ENCODE assay signal across 17 cellular contexts in genomic region chr19:19710506-19710905, GRCh38. TPM values are rescaled to one million over a fixed set of nuclear protein-coding genes. Genes with fewer than 3 reads are reported as not detected.
DNase-seq lines count a peak whose midpoint lies in the region; ATAC-seq, FAIRE-seq and TF ChIP-seq lines count a peak whose summit lies in the region.
"Had no signal": no experiment of that assay in that cellular context is flagged by ENCODE, and none has a peak within 500 bp of the region (broad histone marks: within the 10 kb centered on the region; RNA-seq: fewer than 3 reads in every experiment).

No MANE protein-coding gene starts in this region.

- H3K4me3 ChIP-seq in HUES64 (ENCODE audit: low read length): peak overlapping the region; percentile 22; the same call in 1 of the 2 replicates
- no peak overlapping the region for H3K4me3 ChIP-seq in GM12878
- H3K4me3 ChIP-seq in muscle layer of duodenum (ENCODE audit: low read depth in 1 of 2, low read length in 2 of 2): peak overlapping the region; percentile 31 to 55
- no peak overlapping the region for H3K4me3 ChIP-seq in pancreas
- H3K4me3 ChIP-seq in Peyer's patch: no peak overlapping the region

- H3K9me3 ChIP-seq in HUES64 (ENCODE audit: insufficient read depth, low read depth, low read length): peaks cover 83% of the 10 kb centered on the region
- peaks cover 55% of the 10 kb centered on the region for H3K9me3 ChIP-seq in GM12878 (replicated peaks; ENCODE audit: control insufficient read depth, insufficient read depth, low read length)
- H3K9me3 ChIP-seq in muscle layer of duodenum (ENCODE audit: control insufficient read depth in 1 of 2, low read length in 2 of 2): peaks cover 78 to 94% of the 10 kb centered on the region in 2 donors
- H3K9me3 ChIP-seq in pancreas: peaks cover 0 to 52% (median 17%) of the 10 kb centered on the region in 4 donors
- peaks cover 0 to 98% (median 55%) of the 10 kb centered on the region in 4 donors for H3K9me3 ChIP-seq in Peyer's patch

- H3K79me2 ChIP-seq in GM12878 (ENCODE audit: control insufficient read depth, insufficient read depth, low read length): no peaks in the 10 kb centered on the region

- no peak for TF ChIP-seq RAD21 in GM12878 (IDR thresholded peaks at IDR 0.05; ENCODE audit: insufficient read depth, low read depth, low read length)

- in situ Hi-C loops in GM12878 (cut with MboI): no loop called here

- H2AFZ ChIP-seq in GM12878 (ENCODE audit: control insufficient read depth, low read depth, low read length): no peak overlapping the region

- H3K9ac ChIP-seq in HUES64 (ENCODE audit: low read depth, low read length): no peak overlapping the region
- H3K9ac ChIP-seq in GM12878 (ENCODE audit: control insufficient read depth, insufficient read depth, low read length): no peak overlapping the region

- RAD21 ChIA-PET in GM12878 (lab: Charles Lee; ENCODE audit: unreplicated experiment): no interaction called here

- peaks cover 61% of the 10 kb centered on the region for H3K36me3 ChIP-seq in HUES64 (ENCODE audit: insufficient read depth, low read length)
- peaks cover 7 to 15% of the 10 kb centered on the region in 2 experiments for H3K36me3 ChIP-seq in GM12878 (ENCODE audit: control insufficient read depth in 2 of 2, insufficient read depth in 2 of 2, low read length in 1 of 2)
- H3K36me3 ChIP-seq in muscle layer of duodenum (ENCODE audit: control insufficient read depth in 1 of 2, insufficient read depth in 2 of 2, low read length in 2 of 2): peaks cover 18 to 68% of the 10 kb centered on the region in 2 donors
- peaks cover 15 to 37% (median 20%) of the 10 kb centered on the region in 3 donors for H3K36me3 ChIP-seq in pancreas
- peaks cover 5 to 41% (median 8%) of the 10 kb centered on the region in 3 donors for H3K36me3 ChIP-seq in Peyer's patch

- 97% methylated on average over 2 of the region's 2 CpGs for WGBS in HUES64
- 97% methylated on average over 2 of the region's 2 CpGs for WGBS in GM12878 (ENCODE audit: insufficient coverage, insufficient replicate concordance, low lambda C conversion rate, missing lambda C conversion rate)
- 97 to 99% methylated on average over 2 of the region's 2 CpGs for WGBS in pancreas, 2 donors

- FAIRE-seq in GM12878 (lab: Jason Lieb, UNC): no peak
- no peak for FAIRE-seq in pancreas (lab: Jason Lieb, UNC)
- FAIRE-seq: HTR-8/SVneo had no signal

- SMC1A ChIA-PET in GM12878 (lab: Charles Lee; ENCODE audit: uncharacterized antibody, unreplicated experiment): no interaction called here

- CTCF ChIA-PET in GM12878 (lab: Yijun Ruan, JAX): no interaction called here

- TF ChIP-seq EP300 in GM12878 (IDR thresholded peaks at IDR 0.05; ENCODE audit: borderline replicate concordance in 1 of 2, control insufficient read depth in 1 of 2, low read depth in 2 of 2, low read length in 2 of 2): no peak

- POLR2A ChIA-PET in GM12878 (lab: Charles Lee): no interaction called here

- no peaks in the 10 kb centered on the region for H3K27me3 ChIP-seq in HUES64 (ENCODE audit: insufficient read depth, low read length)
- no peaks in the 10 kb centered on the region for H3K27me3 ChIP-seq in GM12878 (replicated peaks in 1 of 2; ENCODE audit: control insufficient read depth in 2 of 2, insufficient read depth in 2 of 2, low read length in 1 of 2)
- no peaks in the 10 kb centered on the region for H3K27me3 ChIP-seq in muscle layer of duodenum (ENCODE audit: low read depth, low read length)
- H3K27me3 ChIP-seq in pancreas: no peaks in the 10 kb centered on the region
- H3K27me3 ChIP-seq in Peyer's patch: no peaks in the 10 kb centered on the region

- H3K27ac ChIP-seq in HUES64 (ENCODE audit: low read depth, low read length) (no peak overlapping the region), GM12878 (ENCODE audit: control insufficient read depth, insufficient read depth) (no peak overlapping the region), muscle layer of duodenum (ENCODE audit: low read length) (no peak overlapping the region), pancreas (no peak overlapping the region), Peyer's patch (no peak overlapping the region)

- TF ChIP-seq CTCF in GM12878 (IDR thresholded peaks at IDR 0.05 in 2 of 3, conservative IDR thresholded peaks at IDR 0.05 in 1 of 3; ENCODE audit: control insufficient read depth in 2 of 3, extremely low read depth in 1 of 3, insufficient read depth in 1 of 3, low read depth in 3 of 3, low read length in 3 of 3) (no peak), pancreas (IDR thresholded peaks at IDR 0.05) (no peak), Peyer's patch (IDR thresholded peaks at IDR 0.05) (no peak)

- no peak for TF ChIP-seq POLR2A in GM12878 (IDR thresholded peaks at IDR 0.05; ENCODE audit: low read depth, low read length)
- no peak for TF ChIP-seq POLR2A in Peyer's patch (IDR thresholded peaks at IDR 0.05)

- H3K4me1 ChIP-seq in HUES64 (ENCODE audit: insufficient read depth, low read length): no peaks in the 10 kb centered on the region
- no peaks in the 10 kb centered on the region for H3K4me1 ChIP-seq in GM12878 (ENCODE audit: control insufficient read depth, insufficient read depth, low read length)
- no peaks in the 10 kb centered on the region for H3K4me1 ChIP-seq in muscle layer of duodenum (ENCODE audit: control insufficient read depth in 1 of 2, insufficient read depth in 2 of 2, low read length in 2 of 2)
- no peaks in the 10 kb centered on the region for H3K4me1 ChIP-seq in pancreas
- H3K4me1 ChIP-seq in Peyer's patch: no peaks in the 10 kb centered on the region

- ATAC-seq in GM12878 (no peak), pancreas (no peak)

- no peaks in the 10 kb centered on the region for H4K20me1 ChIP-seq in GM12878 (ENCODE audit: control insufficient read depth, insufficient read depth)

- no peak for DNase-seq in GM12878 (ENCODE audit: low read depth, low spot score)
- DNase-seq in pancreas: no peak
- no peak for DNase-seq in Peyer's patch
- DNase-seq in kidney glomerular epithelial cell (lab: John Stamatoyannopoulos, UW): no peak
- DNase-seq in NOMO-1 (lab: John Stamatoyannopoulos, UW; ENCODE audit: unreplicated experiment in 2 of 2): no peak
- DNase-seq: ACHN, COR-L47, DMS 273 treated with DMSO at 0.1 percent for 48 hours, DND-41, H9, NCI-H1105, NCI-H2081, NCI-H510A, NCI-H774 had no signal

- no TSS peak for BruUV-seq in GM12878 (replicated peaks; lab: Mats Ljungman, UMichigan)

- H3K4me2 ChIP-seq in GM12878 (ENCODE audit: control insufficient read depth, insufficient read depth): no peak overlapping the region

- intact Hi-C loops in GM12878 (cut with micrococcal nuclease; ENCODE audit: unreplicated experiment): no loop called here
- intact Hi-C loops in pancreas (cut with DNase I): no loop called here

RNA-seq across cellular contexts. Expression of gene ZNF14, which starts 22.4 kb away (rescaled TPM):
- 4.7 TPM for polyA plus RNA-seq in HUES64 (2013, experiment 1 of 2)
- 5.4 TPM for polyA plus RNA-seq in HUES64 (2013, experiment 2 of 2)
- total RNA-seq in GM12878 (2013; cell fraction: nucleolus; rRNA removed): 16.4 and 16.8 TPM in 2 replicates
- 4.6 and 5.0 TPM in 2 replicates for total RNA-seq in GM12878 (2014; rRNA removed)
- 6.7 and 7.1 TPM in 2 replicates for total RNA-seq in GM12878 (2014; rRNA removed; fragmentation: Illumina TruSeq; extraction: Trizol)
- 3.1 and 3.3 TPM in 2 replicates for total RNA-seq in GM12878 (2021)
- 3.0 TPM for polyA plus RNA-seq in GM12878 (2011; ENCODE audit: low read depth)
- 5.5 and 8.9 TPM in 2 replicates for polyA plus RNA-seq in GM12878 (2011; rRNA removed)
- polyA plus RNA-seq in GM12878 (2011; cell fraction: cytosol; rRNA removed): 2.1 and 2.5 TPM in 2 replicates
- 2.5 and 2.6 TPM in 2 replicates for polyA plus RNA-seq in GM12878 (2011; cell fraction: nucleus; rRNA removed)
- polyA plus RNA-seq in GM12878 (2012): 3.1 and 4.9 TPM in 2 replicates
- polyA plus RNA-seq in GM12878 (2014; fragmentation: Illumina TruSeq; extraction: Trizol): 4.6 and 6.4 TPM in 2 replicates
- polyA plus RNA-seq in GM12878 (2014; fragmentation: Nextera tagmentation; extraction: Ambion mirVana): 1 to 10 TPM; 3.1 to 3.8 TPM
- 2.5 and 2.8 TPM in 2 replicates for polyA plus RNA-seq in GM12878 (2014; rRNA removed)
- polyA plus RNA-seq in GM12878 (2016; fragmentation: Nextera tagmentation; extraction: Ambion mirVana): 1 to 10 TPM; 6.7 to 7.2 TPM
- polyA minus RNA-seq in GM12878 (2011; rRNA and poly(A)+ RNA removed): 4.5 and 6.1 TPM in 2 replicates
- polyA minus RNA-seq in GM12878 (2011; cell fraction: cytosol; rRNA and poly(A)+ RNA removed): 1.6 and 2.5 TPM in 2 replicates
- 1.8 and 2.8 TPM in 2 replicates for polyA minus RNA-seq in GM12878 (2011; cell fraction: nucleus; rRNA and poly(A)+ RNA removed)
- total RNA-seq in pancreas: 1 to 10 TPM; 2.1 to 4.5 (median 3.1) TPM
- polyA plus RNA-seq in pancreas: 1 to 10 TPM; 2.0 to 3.2 TPM
- total RNA-seq in Peyer's patch: 10 to 100 TPM in 1 of 4 donors, 1 to 10 TPM in 3; 1.9 to 11.6 (median 6.4) TPM

RNA-seq across cellular contexts. Expression of gene ZNF101, which starts 41.9 kb away (rescaled TPM):
- polyA plus RNA-seq in HUES64 (2013, experiment 1 of 2): 24.6 TPM
- 20.5 TPM for polyA plus RNA-seq in HUES64 (2013, experiment 2 of 2)
- 29.0 and 31.2 TPM in 2 replicates for total RNA-seq in GM12878 (2013; cell fraction: nucleolus; rRNA removed)
- total RNA-seq in GM12878 (2014; rRNA removed) (16.9 and 20.9 TPM in 2 replicates), GM12878 (2014; rRNA removed; fragmentation: Illumina TruSeq; extraction: Trizol) (25.1 and 28.0 TPM in 2 replicates), GM12878 (2021) (22.2 and 22.8 TPM in 2 replicates), pancreas (1 to 10 TPM; 3.3 to 7.1 (median 4.3) TPM), Peyer's patch (10 to 100 TPM; 10.1 to 52.8 (median 15.8) TPM)
- 10.3 TPM for polyA plus RNA-seq in GM12878 (2011; ENCODE audit: low read depth)
- polyA plus RNA-seq in GM12878 (2011; rRNA removed) (40.5 and 71.0 TPM in 2 replicates), GM12878 (2014; fragmentation: Illumina TruSeq; extraction: Trizol) (19.3 and 24.1 TPM in 2 replicates), GM12878 (2014; fragmentation: Nextera tagmentation; extraction: Ambion mirVana) (10 to 100 TPM; 20.4 to 21.3 TPM), GM12878 (2014; rRNA removed) (15.2 and 15.9 TPM in 2 replicates), GM12878 (2016; fragmentation: Nextera tagmentation; extraction: Ambion mirVana) (10 to 100 TPM; 16.3 to 17.1 TPM), pancreas (1 to 10 TPM; 5.2 to 5.4 TPM)
- polyA plus RNA-seq in GM12878 (2011; cell fraction: cytosol; rRNA removed): 15.3 and 15.6 TPM in 2 replicates
- 10.8 and 14.1 TPM in 2 replicates for polyA plus RNA-seq in GM12878 (2011; cell fraction: nucleus; rRNA removed)
- 12.2 and 15.0 TPM in 2 replicates for polyA plus RNA-seq in GM12878 (2012)
- 27.3 and 28.5 TPM in 2 replicates for polyA minus RNA-seq in GM12878 (2011; rRNA and poly(A)+ RNA removed)
- polyA minus RNA-seq in GM12878 (2011; cell fraction: cytosol; rRNA and poly(A)+ RNA removed): 7.6 and 8.9 TPM in 2 replicates
- polyA minus RNA-seq in GM12878 (2011; cell fraction: nucleus; rRNA and poly(A)+ RNA removed): 7.4 and 13.6 TPM in 2 replicates

RNA-seq across cellular contexts. Expression of gene ATP13A1, which starts 47.0 kb away (rescaled TPM):
- 33.5 TPM for polyA plus RNA-seq in HUES64 (2013, experiment 1 of 2)
- 27.5 TPM for polyA plus RNA-seq in HUES64 (2013, experiment 2 of 2)
- total RNA-seq in GM12878 (2013; cell fraction: nucleolus; rRNA removed): 216 and 273 TPM in 2 replicates
- total RNA-seq in GM12878 (2014; rRNA removed) (33.1 and 38.1 TPM in 2 replicates), GM12878 (2014; rRNA removed; fragmentation: Illumina TruSeq; extraction: Trizol) (12.9 and 17.4 TPM in 2 replicates), GM12878 (2021) (90.3 and 91.0 TPM in 2 replicates), pancreas (10 to 100 TPM; 24.9 to 46.2 (median 33.6) TPM), Peyer's patch (100 to 1,000 TPM; 223 to 465 (median 285) TPM)
- 23.1 TPM for polyA plus RNA-seq in GM12878 (2011; ENCODE audit: low read depth)
- polyA plus RNA-seq in GM12878 (2011; rRNA removed) (14.0 and 21.4 TPM in 2 replicates), GM12878 (2014; fragmentation: Illumina TruSeq; extraction: Trizol) (13.1 and 21.1 TPM in 2 replicates), GM12878 (2014; fragmentation: Nextera tagmentation; extraction: Ambion mirVana) (1 to 10 TPM in 1 of 2 experiments, under 1 TPM in 1; 0.37 to 1.4 TPM), GM12878 (2014; rRNA removed) (51.7 and 68.6 TPM in 2 replicates), GM12878 (2016; fragmentation: Nextera tagmentation; extraction: Ambion mirVana) (10 to 100 TPM; 67.8 to 74.3 TPM), pancreas (10 to 100 TPM; 63.8 to 77.3 TPM)
- 32.9 and 38.0 TPM in 2 replicates for polyA plus RNA-seq in GM12878 (2011; cell fraction: cytosol; rRNA removed)
- 424 and 553 TPM in 2 replicates for polyA plus RNA-seq in GM12878 (2011; cell fraction: nucleus; rRNA removed)
- polyA plus RNA-seq in GM12878 (2012): 57.4 and 58.7 TPM in 2 replicates
- 72.7 and 99.8 TPM in 2 replicates for polyA minus RNA-seq in GM12878 (2011; rRNA and poly(A)+ RNA removed)
- 31.8 and 45.4 TPM in 2 replicates for polyA minus RNA-seq in GM12878 (2011; cell fraction: cytosol; rRNA and poly(A)+ RNA removed)
- 139 and 201 TPM in 2 replicates for polyA minus RNA-seq in GM12878 (2011; cell fraction: nucleus; rRNA and poly(A)+ RNA removed)

Comparison
In these comparisons a context has a peak if more than half of its experiments do, and no peak if none do; other contexts are left out.
1. H3K4me3 ChIP-seq: peak in HUES64 (single experiment) and muscle layer of duodenum (2 of 2); none in GM12878 (single experiment), pancreas (0 of 4) and Peyer's patch (0 of 4).